ENCODE assay signal across 8 cellular contexts in the genomic region with DNA sequence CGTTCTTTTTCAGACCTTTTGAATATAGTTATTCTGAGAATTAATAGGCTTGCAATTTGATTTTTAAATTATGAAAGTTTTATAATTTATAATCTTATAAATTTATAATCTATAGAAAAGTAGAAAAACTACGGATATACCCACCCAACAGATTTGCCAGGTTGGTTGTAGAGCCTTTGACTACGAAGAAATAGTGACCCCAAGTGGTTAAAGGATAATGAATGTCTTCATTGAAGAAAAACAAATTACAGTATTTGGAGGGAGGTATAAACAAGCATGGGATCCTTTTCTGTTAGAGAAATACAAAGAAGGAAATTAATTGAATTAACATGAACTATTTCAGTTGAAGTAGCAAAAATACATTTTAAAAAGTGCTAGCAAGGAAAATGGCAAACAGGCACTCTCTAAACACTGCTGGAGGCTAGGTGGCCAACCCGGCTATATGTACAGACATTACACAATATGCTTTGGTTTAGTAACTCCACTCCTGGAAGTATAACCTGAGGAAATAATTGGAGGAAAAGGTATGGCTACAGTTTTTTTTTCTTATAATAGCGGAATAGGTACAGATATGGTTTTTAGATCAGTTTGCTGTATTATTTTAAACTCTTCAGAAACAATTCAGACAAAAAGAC.
DNase-seq lines count a peak whose midpoint lies in the region; ATAC-seq and TF ChIP-seq lines count a peak whose summit lies in the region.

No MANE protein-coding gene starts in this region.

- no peak for ATAC-seq in activated T-cell treated with anti-CD3 and anti-CD28 coated beads, Interleukin-2, amount 50 U/mL, for 4 hours
- no peak for ATAC-seq in GM19397 (IDR thresholded peaks at IDR 0.05; ENCODE audit: unreplicated experiment)

- H3K27me3 ChIP-seq in DOHH2 (ENCODE audit: control insufficient read depth, low read length) (no peaks in the 10 kb centered on the region), WERI-Rb-1 (ENCODE audit: insufficient read depth, low read depth, severe bottlenecking) (no peaks in the 10 kb centered on the region)

- H3K27me3 Mint-ChIP-seq in chondrocyte (ENCODE audit: low read depth) = no peaks in the 10 kb centered on the region
- H3K27me3 Mint-ChIP-seq in activated T-cell treated with anti-CD3 and anti-CD28 coated beads, Interleukin-2, amount 50 U/mL, for 4 hours (ENCODE audit: low read depth) = no peaks in the 10 kb centered on the region

- peaks cover 14% of the 10 kb centered on the region for H3K4me1 Mint-ChIP-seq in chondrocyte (ENCODE audit: low read depth)
- H3K4me1 Mint-ChIP-seq in activated T-cell treated with anti-CD3 and anti-CD28 coated beads, Interleukin-2, amount 50 U/mL, for 4 hours (ENCODE audit: low read depth) = peaks cover 8% of the 10 kb centered on the region

- no peak overlapping the region for H3K27ac ChIP-seq in DOHH2 (ENCODE audit: low read depth, low read length)
- no peak overlapping the region for H3K27ac ChIP-seq in WERI-Rb-1

- H3K9me3 Mint-ChIP-seq in chondrocyte (ENCODE audit: low read depth) = no peaks in the 10 kb centered on the region
- H3K9me3 Mint-ChIP-seq in activated T-cell treated with anti-CD3 and anti-CD28 coated beads, Interleukin-2, amount 50 U/mL, for 4 hours = no peaks in the 10 kb centered on the region

- H3K4me3 ChIP-seq in DOHH2 (ENCODE audit: low read length) = no peak overlapping the region
- H3K4me3 ChIP-seq in Jurkat, Clone E6-1 (ENCODE audit: low read length) = no peak overlapping the region
- no peak overlapping the region for H3K4me3 ChIP-seq in WERI-Rb-1 (ENCODE audit: low read depth, low read length)

- H3K79me2 ChIP-seq in DOHH2 (ENCODE audit: control insufficient read depth, low read length) = no peaks in the 10 kb centered on the region

- no peak overlapping the region for H3K27ac Mint-ChIP-seq in chondrocyte (ENCODE audit: unreplicated experiment)

- peak; percentile 10 for DNase-seq in Jurkat, Clone E6-1 (ENCODE audit: low read depth, low spot score)
- DNase-seq in chondrocyte (ENCODE audit: low spot score) (no peak), myocyte (ENCODE audit: low read depth) (peak; percentile 27), HK-2 (ENCODE audit: unreplicated experiment) (no peak), WERI-Rb-1 (no peak)
- DNase-seq in activated T-cell treated with anti-CD3 and anti-CD28 coated beads, Interleukin-2, amount 50 U/mL, for 4 hours = no peak

- peaks cover 4% of the 10 kb centered on the region for H3K36me3 Mint-ChIP-seq in chondrocyte (ENCODE audit: low read depth)
- peaks cover 19% of the 10 kb centered on the region for H3K36me3 Mint-ChIP-seq in activated T-cell treated with anti-CD3 and anti-CD28 coated beads, Interleukin-2, amount 50 U/mL, for 4 hours (ENCODE audit: insufficient read depth)

- no peaks in the 10 kb centered on the region for H3F3A ChIP-seq in DOHH2 (ENCODE audit: control insufficient read depth, insufficient read depth)

- no peaks in the 10 kb centered on the region for H3K9me2 ChIP-seq in DOHH2 (replicated peaks; ENCODE audit: control insufficient read depth, low read length)

- H3K4me3 Mint-ChIP-seq in chondrocyte (ENCODE audit: unreplicated experiment) = no peak overlapping the region
- H3K4me3 Mint-ChIP-seq in activated T-cell treated with anti-CD3 and anti-CD28 coated beads, Interleukin-2, amount 50 U/mL, for 4 hours = no peak overlapping the region

- H3K4me1 ChIP-seq in DOHH2 (ENCODE audit: control insufficient read depth, low read length) = peaks cover 16% of the 10 kb centered on the region

- H3K9me3 ChIP-seq in DOHH2 (ENCODE audit: control insufficient read depth, insufficient read depth, low read length) (no peaks in the 10 kb centered on the region), WERI-Rb-1 (ENCODE audit: severe bottlenecking) (no peaks in the 10 kb centered on the region)

- H3K36me3 ChIP-seq in DOHH2 (ENCODE audit: control insufficient read depth, low read length) (peaks cover 9% of the 10 kb centered on the region), WERI-Rb-1 (peaks cover 52% of the 10 kb centered on the region)

- no peak overlapping the region for H3K4me2 ChIP-seq in DOHH2 (ENCODE audit: low read length)

- TF ChIP-seq CTCF in DOHH2 (IDR thresholded peaks at IDR 0.05; ENCODE audit: low read depth, low read length, poor library complexity, severe bottlenecking) = peak; percentile 42
- TF ChIP-seq CTCF in chondrocyte (IDR thresholded peaks at IDR 0.05) = peak; percentile 76
- TF ChIP-seq CTCF in WERI-Rb-1 (IDR thresholded peaks at IDR 0.05; ENCODE audit: low read depth, low read length) = no peak

- no peaks in the 10 kb centered on the region for H4K20me1 ChIP-seq in DOHH2 (ENCODE audit: control insufficient read depth, insufficient read depth, low read depth, low read length)

Comparison
In these comparisons a context has a peak if more than half of its experiments do, and no peak if none do; other contexts are left out.
1. DNase-seq: peak in Jurkat, Clone E6-1 (single experiment) and myocyte (single experiment); none in chondrocyte (single experiment), activated T-cell treated with anti-CD3 and anti-CD28 coated beads, Interleukin-2, amount 50 U/mL, for 4 hours (single experiment), HK-2 (single experiment) and WERI-Rb-1 (single experiment).